Comparison of ENCODE assay signal across 15 cellular contexts in the genomic region with DNA sequence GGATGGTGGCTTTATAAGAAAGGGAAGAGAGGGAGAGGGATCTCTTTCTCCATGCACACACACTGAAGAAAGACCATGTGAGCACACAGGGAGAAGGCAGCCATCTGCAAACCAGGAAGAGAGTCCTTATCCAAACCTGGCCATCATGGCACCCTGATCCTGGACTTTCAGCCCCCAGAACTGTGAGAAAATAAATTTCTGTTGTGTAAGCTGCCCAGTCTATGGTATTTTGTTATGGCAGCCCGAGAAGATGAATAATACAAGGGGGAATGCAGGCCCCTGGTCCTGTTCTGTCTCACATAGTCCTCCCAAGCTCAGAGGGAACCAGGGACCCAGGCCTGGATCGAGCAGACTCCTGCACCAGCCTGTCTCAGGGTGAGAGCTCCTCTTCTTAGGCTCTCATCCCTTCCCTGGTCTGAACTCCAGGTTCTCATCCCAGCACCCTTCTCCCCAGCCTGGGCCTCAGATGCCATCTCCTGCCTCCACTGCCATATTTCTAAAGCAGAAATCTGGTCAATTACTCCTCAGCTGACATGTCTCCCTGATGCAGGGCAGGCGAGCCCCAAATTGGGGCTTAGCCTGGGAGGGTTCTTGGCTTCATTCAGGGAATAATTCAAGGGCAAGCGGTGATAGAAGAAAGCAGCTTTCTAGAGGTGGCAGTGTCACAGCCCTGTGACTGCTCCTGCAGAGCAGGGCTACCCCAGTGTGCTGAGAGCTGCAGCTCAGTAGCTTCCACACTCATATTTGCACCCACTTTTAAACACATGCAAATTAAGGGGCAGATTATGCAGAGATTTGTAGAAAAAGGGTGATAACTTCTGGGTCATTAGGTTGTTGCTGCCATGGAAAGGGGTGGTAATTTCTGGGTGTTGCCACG. TPM values are rescaled to one million over a fixed set of nuclear protein-coding genes. Genes with fewer than 3 reads are reported as not detected.
DNase-seq lines count a peak whose midpoint lies in the region; ATAC-seq, FAIRE-seq and TF ChIP-seq lines count a peak whose summit lies in the region.
"Had no signal": no experiment of that assay in that cellular context is flagged by ENCODE, and none has a peak within 500 bp of the region (broad histone marks: within the 10 kb centered on the region; RNA-seq: fewer than 3 reads in every experiment).

No MANE protein-coding gene starts in this region.

- no peaks in the 10 kb centered on the region for H3K36me3 Mint-ChIP-seq in mesothelial cell of epicardium
- peaks cover 0 to 1% of the 10 kb centered on the region in 2 donors for H3K36me3 Mint-ChIP-seq in activated T-cell treated with anti-CD3 and anti-CD28 coated beads, Interleukin-2, amount 50 U/mL, for 72 hours (ENCODE audit: insufficient read depth in 2 of 2)

- FAIRE-seq in H1 (lab: Jason Lieb, UNC) (no peak), pancreas (lab: Jason Lieb, UNC) (no peak)

- no peak overlapping the region for H3K4ac ChIP-seq in H1 (replicated peaks; ENCODE audit: insufficient read length, low read depth, low read length)

- H3K36me3 ChIP-seq in ACC112 (ENCODE audit: insufficient read depth, low read length) = no peaks in the 10 kb centered on the region
- H3K36me3 ChIP-seq in RWPE2 (ENCODE audit: low read depth) = peaks cover 4% of the 10 kb centered on the region
- no peaks in the 10 kb centered on the region for H3K36me3 ChIP-seq in H1 (ENCODE audit: control insufficient read depth in 2 of 4, insufficient read depth in 4 of 4, low read length in 3 of 4)
- H3K36me3 ChIP-seq in pancreas = no peaks in the 10 kb centered on the region
- H3K36me3 ChIP-seq: upper lobe of left lung had no signal

- H3K27me3 ChIP-seq in ACC112 (ENCODE audit: insufficient read depth, low read length) = no peaks in the 10 kb centered on the region
- no peaks in the 10 kb centered on the region for H3K27me3 ChIP-seq in RWPE2 (ENCODE audit: insufficient read depth, poor library complexity, severe bottlenecking)
- H3K27me3 ChIP-seq in H1 (replicated peaks in 1 of 4; ENCODE audit: control insufficient read depth in 3 of 4, extremely low read depth in 1 of 4, insufficient read depth in 3 of 4, low read length in 3 of 4) = no peaks in the 10 kb centered on the region; a peak in 1 of 7 replicates
- H3K27me3 ChIP-seq in pancreas = no peaks in the 10 kb centered on the region
- H3K27me3 ChIP-seq: body of pancreas, upper lobe of left lung had no signal

- CTCF ChIA-PET in H1 (lab: Charles Lee; ENCODE audit: partially characterized antibody) = interaction anchor here (0.9 to 34.1 kb wide), 9 partner anchors 15 to 88 kb away, joined by 3 to 739 read pairs (median 3); a partner anchor contains a TSS

- H3K79me1 ChIP-seq in H1 (ENCODE audit: low read depth, low read length) = no peaks in the 10 kb centered on the region

- no peak for TF ChIP-seq RAD21 in H1 (IDR thresholded peaks at IDR 0.05 in 1 of 2, conservative IDR thresholded peaks at IDR 0.05 in 1 of 2; ENCODE audit: low read depth in 2 of 2, low read length in 2 of 2)

- H3K4me1 ChIP-seq in ACC112 (ENCODE audit: control insufficient read depth, insufficient read depth, low read length, unreplicated experiment) (peaks cover 9% of the 10 kb centered on the region), RWPE2 (ENCODE audit: insufficient read depth, poor library complexity, severe bottlenecking) (peaks cover 10% of the 10 kb centered on the region), H1 (replicated peaks in 1 of 4; ENCODE audit: control insufficient read depth in 3 of 4, insufficient read depth in 4 of 4, low read length in 3 of 4) (peaks cover 3 to 15% (median 10%) of the 10 kb centered on the region in 4 experiments), pancreas (no peaks in the 10 kb centered on the region)
- H3K4me1 ChIP-seq: body of pancreas had no signal

- no peak overlapping the region for H4K5ac ChIP-seq in H1 (ENCODE audit: insufficient read length, low read depth, low read length)

- H3K79me2 ChIP-seq in ACC112 (ENCODE audit: control insufficient read depth, insufficient read depth, low read length, unreplicated experiment) (no peaks in the 10 kb centered on the region), H1 (ENCODE audit: control insufficient read depth in 1 of 2, insufficient read depth in 2 of 2, low read length in 2 of 2) (no peaks in the 10 kb centered on the region)

- H3K27ac ChIP-seq in ACC112 (ENCODE audit: low read depth, low read length) (peak overlapping the region; percentile 29), RWPE2 (ENCODE audit: poor library complexity, severe bottlenecking) (peak overlapping the region; percentile 100), H1 (ENCODE audit: low read depth, low read length) (no peak overlapping the region), pancreas (no peak overlapping the region)
- H3K27ac ChIP-seq: body of pancreas, upper lobe of left lung had no signal

- H2AFZ ChIP-seq in ACC112 (ENCODE audit: low read length, unreplicated experiment) (peak overlapping the region; percentile 38), H1 (ENCODE audit: low read length) (no peak overlapping the region)

- H3K14ac ChIP-seq in H1 (ENCODE audit: insufficient read length) = no peak overlapping the region

- intact Hi-C loops in pancreas (cut with DNase I) = no loop called here

- no peaks in the 10 kb centered on the region for H3K27me3 Mint-ChIP-seq in mesothelial cell of epicardium (ENCODE audit: low read depth)
- peaks cover 7% of the 10 kb centered on the region for H3K27me3 Mint-ChIP-seq in activated T-cell treated with anti-CD3 and anti-CD28 coated beads, Interleukin-2, amount 50 U/mL, for 72 hours (ENCODE audit: low read depth)

- H2BK15ac ChIP-seq in H1 (ENCODE audit: low read length) = peak overlapping the region; percentile 81

- no peak overlapping the region for H3K4me2 ChIP-seq in H1 (ENCODE audit: insufficient read depth in 1 of 2, low read depth in 2 of 2, low read length in 2 of 2)

- peak overlapping the region; percentile 60; the same call in 1 of the 2 replicates for H2BK5ac ChIP-seq in H1 (ENCODE audit: low read depth, low read length)

- no peak overlapping the region for H2BK120ac ChIP-seq in H1 (replicated peaks; ENCODE audit: low read depth, low read length)

- no peak overlapping the region for H3K23ac ChIP-seq in H1 (ENCODE audit: insufficient read length)

- H2AK5ac ChIP-seq in H1 (ENCODE audit: low read depth, low read length) = peak overlapping the region; percentile 86; the same call in 1 of the 2 replicates

- no peak overlapping the region; a peak in 1 of 7 replicates for H3K9ac ChIP-seq in H1 (replicated peaks in 1 of 4; ENCODE audit: extremely low read depth in 1 of 4, low read depth in 3 of 4, low read length in 3 of 4)

- peak overlapping the region; percentile 94 for H3K27ac Mint-ChIP-seq in mesothelial cell of epicardium
- H3K27ac Mint-ChIP-seq in activated T-cell treated with anti-CD3 and anti-CD28 coated beads, Interleukin-2, amount 50 U/mL, for 72 hours = no peak overlapping the region

- POLR2A ChIA-PET in H1 (lab: Charles Lee; ENCODE audit: partially characterized antibody) = interaction anchor here (0.9 to 2.6 kb wide), 7 partner anchors 9 to 67 kb away, joined by 3 to 9 read pairs (median 5); no protein-coding TSS in a partner anchor

- H3K18ac ChIP-seq in H1 (ENCODE audit: extremely low read depth, low read length) = peak overlapping the region; percentile 32; the same call in 1 of the 2 replicates

- H3K4me3 ChIP-seq in ACC112 (ENCODE audit: low read depth, low read length) (no peak overlapping the region), RWPE2 (ENCODE audit: severe bottlenecking) (no peak overlapping the region), H1 (ENCODE audit: extremely low read depth in 1 of 4, insufficient read depth in 2 of 4, low read depth in 3 of 4, low read length in 4 of 4) (no peak overlapping the region), pancreas (no peak overlapping the region)
- H3K4me3 ChIP-seq: body of pancreas, lung, upper lobe of left lung had no signal

- H3K9me3 Mint-ChIP-seq in mesothelial cell of epicardium = peaks cover 8% of the 10 kb centered on the region
- no peaks in the 10 kb centered on the region for H3K9me3 Mint-ChIP-seq in activated T-cell treated with anti-CD3 and anti-CD28 coated beads, Interleukin-2, amount 50 U/mL, for 72 hours

- H3K4me1 Mint-ChIP-seq in mesothelial cell of epicardium = peaks cover 23% of the 10 kb centered on the region
- peaks cover 7% of the 10 kb centered on the region for H3K4me1 Mint-ChIP-seq in activated T-cell treated with anti-CD3 and anti-CD28 coated beads, Interleukin-2, amount 50 U/mL, for 72 hours (ENCODE audit: low read depth)

- peak overlapping the region; percentile 85 for H4K91ac ChIP-seq in H1 (replicated peaks; ENCODE audit: insufficient read length, low read length)

- TF ChIP-seq POLR2A in H1 (IDR thresholded peaks at IDR 0.05; ENCODE audit: control extremely low read depth in 1 of 2, low read depth in 2 of 2, low read length in 2 of 2) = no peak

- H3K56ac ChIP-seq in H1 (replicated peaks; ENCODE audit: insufficient read length, low read depth, low read length) = no peak overlapping the region

- no peak for TF ChIP-seq CTCF in RWPE2 (IDR thresholded peaks at IDR 0.05; ENCODE audit: poor library complexity, severe bottlenecking)
- no peak for TF ChIP-seq CTCF in H1 (IDR thresholded peaks at IDR 0.05; ENCODE audit: control extremely low read depth in 1 of 3, insufficient read depth in 1 of 3, low read depth in 1 of 3, low read length in 3 of 3)
- no peak for TF ChIP-seq CTCF in mesothelial cell of epicardium (IDR thresholded peaks at IDR 0.05; ENCODE audit: unreplicated experiment)
- no peak for TF ChIP-seq CTCF in pancreas (IDR thresholded peaks at IDR 0.05)

- H2BK20ac ChIP-seq in H1 (ENCODE audit: low read length) = peak overlapping the region; percentile 16; the same call in 1 of the 2 replicates

- DNase-seq in RWPE2 (ENCODE audit: low spot score) = no peak
- DNase-seq in H1 (ENCODE audit: low read depth in 1 of 2, low spot score in 2 of 2) = no peak
- DNase-seq in mesothelial cell of epicardium (ENCODE audit: low spot score in 2 of 2, unreplicated experiment in 2 of 2) = no peak
- no peak for DNase-seq in pancreas
- no peak for DNase-seq in stimulated activated naive CD4-positive, alpha-beta T cell treated with Interleukin-2 at 50 U/mL for 16 hours (lab: John Stamatoyannopoulos, UW)
- DNase-seq in activated T-cell treated with anti-CD3 and anti-CD28 coated beads, Interleukin-2, amount 50 U/mL, for 72 hours = no peak
- DNase-seq: body of pancreas; NCI-H1092 treated with DMSO at 0.1 percent for 48 hours; RPMI8226; stimulated activated CD4-positive, alpha-beta T cell treated with anti-CD3 and anti-CD28 coated beads, Interleukin-4, amount 100 ng/mL, for 24 hours; upper lobe of left lung had no signal

- 88% methylated on average over 5 of the region's 5 CpGs; no CpG with 5 or more reads in 1 of the 2 experiments for WGBS in H1 (ENCODE audit: extremely low coverage in 1 of 2, insufficient coverage in 1 of 2, insufficient read length in 1 of 2, insufficient replicate concordance in 2 of 2, low coverage in 1 of 2, low lambda C conversion rate in 2 of 2, missing lambda C conversion rate in 1 of 2), 2 experiments
- WGBS in pancreas, 2 donors = 81 to 87% methylated on average over 5 of the region's 5 CpGs

- H4K8ac ChIP-seq in H1 (ENCODE audit: extremely low read depth, insufficient read depth, low read length) = no peak overlapping the region

- no peak overlapping the region for H3K4me3 Mint-ChIP-seq in mesothelial cell of epicardium
- H3K4me3 Mint-ChIP-seq in activated T-cell treated with anti-CD3 and anti-CD28 coated beads, Interleukin-2, amount 50 U/mL, for 72 hours = no peak overlapping the region

- H3K9me3 ChIP-seq in RWPE2 (ENCODE audit: severe bottlenecking) (no peaks in the 10 kb centered on the region), H1 (ENCODE audit: insufficient read depth in 2 of 2, low read depth in 1 of 2, low read length in 1 of 2) (peaks cover 4 to 12% of the 10 kb centered on the region in 2 experiments; a peak in 2 of 4 replicates), pancreas (no peaks in the 10 kb centered on the region)
- H3K9me3 ChIP-seq: body of pancreas, upper lobe of left lung had no signal

- no peak for TF ChIP-seq EP300 in H1 (IDR thresholded peaks at IDR 0.05; ENCODE audit: borderline replicate concordance in 1 of 2, low read depth in 2 of 2, low read length in 2 of 2)

- ATAC-seq in RWPE2 (ENCODE audit: low read depth) (peak; percentile 3), pancreas (no peak), HG03280 (IDR thresholded peaks at IDR 0.05; ENCODE audit: unreplicated experiment) (no peak)
- ATAC-seq in activated T-cell treated with anti-CD3 and anti-CD28 coated beads, Interleukin-2, amount 50 U/mL, for 72 hours (replicated peaks in 1 of 2) = no peak
- ATAC-seq: body of pancreas had no signal

- H4K20me1 ChIP-seq in H1 (replicated peaks in 1 of 2; ENCODE audit: control insufficient read depth in 1 of 2, insufficient read depth in 2 of 2, low read length in 2 of 2) = no peaks in the 10 kb centered on the region

- H2BK12ac ChIP-seq in H1 (ENCODE audit: low read depth, low read length) = peak overlapping the region; percentile 39; the same call in 1 of the 2 replicates

- no peaks in the 10 kb centered on the region; the same call in 1 of the 2 replicates for H3K23me2 ChIP-seq in H1 (ENCODE audit: low read depth, low read length)

RNA-seq across cellular contexts. Expression of a gene that starts 28.8 kb away (rescaled TPM):
- 105 and 109 TPM in 2 replicates for total RNA-seq in H1 (2021; fragmentation: NEBNext Ultra II Directional; extraction: Animal tissue kit (Norgen Biotek cat#: 25700))
- polyA plus RNA-seq in H1 (2011; rRNA removed) (79.9 and 85.5 TPM in 2 replicates), pancreas (10 to 100 TPM; 58.7 to 72.3 TPM)
- polyA plus RNA-seq in H1 (2011; cell fraction: cytosol; rRNA removed) = 68.0 TPM
- 63.6 TPM for polyA plus RNA-seq in H1 (2011; cell fraction: nucleus; rRNA removed)
- 95.6 to 171 TPM (median 141 TPM) in 4 replicates for polyA plus RNA-seq in H1 (2012, experiment 1 of 2)
- polyA plus RNA-seq in H1 (2012, experiment 2 of 2) = 167 TPM
- polyA plus RNA-seq in H1 (2013, experiment 1 of 2) = 95.7 TPM
- polyA plus RNA-seq in H1 (2013, experiment 2 of 2) = 105 TPM
- 64.7 and 69.4 TPM in 2 replicates for polyA minus RNA-seq in H1 (2011; rRNA and poly(A)+ RNA removed)
- polyA minus RNA-seq in H1 (2011; cell fraction: cytosol; rRNA and poly(A)+ RNA removed) = 60.8 TPM
- polyA minus RNA-seq in H1 (2011; cell fraction: nucleus; rRNA and poly(A)+ RNA removed) = 36.3 TPM
- total RNA-seq in mesothelial cell of epicardium (106 to 111 TPM (median 108 TPM) in 3 replicates), pancreas (100 to 1,000 TPM in 3 of 6 donors, 10 to 100 TPM in 3; 30.2 to 190 (median 80.4) TPM)
- 10 to 100 TPM; 47.1 to 58.4 TPM for total RNA-seq in activated T-cell treated with anti-CD3 and anti-CD28 coated beads, Interleukin-2, amount 50 U/mL, for 72 hours

RNA-seq across cellular contexts. Expression of a gene that starts 29.3 kb away (rescaled TPM):
- 0.20 and 0.80 TPM in 2 replicates for total RNA-seq in H1 (2021; fragmentation: NEBNext Ultra II Directional; extraction: Animal tissue kit (Norgen Biotek cat#: 25700))
- polyA plus RNA-seq in H1 (2011; rRNA removed) = 0.21 and 0.39 TPM in 2 replicates
- polyA plus RNA-seq in H1 (2011; cell fraction: cytosol; rRNA removed) = 0.49 TPM
- polyA plus RNA-seq in H1 (2011; cell fraction: nucleus; rRNA removed) = 0.54 TPM
- polyA plus RNA-seq in H1 (2012, experiment 1 of 2) = 0.21 to 0.76 TPM (median 0.30 TPM) in 4 replicates
- polyA plus RNA-seq in H1 (2012, experiment 2 of 2) = 0.10 TPM
- polyA plus RNA-seq in H1 (2013, experiment 1 of 2) = 0.39 TPM
- 0.63 TPM for polyA plus RNA-seq in H1 (2013, experiment 2 of 2)
- polyA minus RNA-seq in H1 (2011; rRNA and poly(A)+ RNA removed) = 0.60 and 0.66 TPM in 2 replicates
- not detected for polyA minus RNA-seq in H1 (2011; cell fraction: cytosol; rRNA and poly(A)+ RNA removed)
- polyA minus RNA-seq in H1 (2011; cell fraction: nucleus; rRNA and poly(A)+ RNA removed) = 0.90 TPM
- total RNA-seq in mesothelial cell of epicardium = 0.07 TPM in 1 of 3 replicates, not detected in the others
- total RNA-seq in pancreas = under 1 TPM in 2 of 6 donors, not detected in 4; 0.16 to 0.24 TPM
- polyA plus RNA-seq in pancreas = not detected
- total RNA-seq in activated T-cell treated with anti-CD3 and anti-CD28 coated beads, Interleukin-2, amount 50 U/mL, for 72 hours = 10 to 100 TPM in 1 of 2 donors, 1 to 10 TPM in 1; 9.9 to 10.6 TPM
- total RNA-seq: body of pancreas, H4 had no signal

RNA-seq across cellular contexts. Expression of a gene that starts 54.4 kb away (rescaled TPM):
- total RNA-seq in H1 (2021; fragmentation: NEBNext Ultra II Directional; extraction: Animal tissue kit (Norgen Biotek cat#: 25700)) = 276 and 291 TPM in 2 replicates
- polyA plus RNA-seq in H1 (2011; rRNA removed) (40.6 and 83.1 TPM in 2 replicates), pancreas (under 1 TPM; 0.42 to 0.76 TPM)
- polyA plus RNA-seq in H1 (2011; cell fraction: cytosol; rRNA removed) = 99.6 TPM
- polyA plus RNA-seq in H1 (2011; cell fraction: nucleus; rRNA removed) = 30.5 TPM
- polyA plus RNA-seq in H1 (2012, experiment 1 of 2) = 83.9 to 176 TPM (median 103 TPM) in 4 replicates
- polyA plus RNA-seq in H1 (2012, experiment 2 of 2) = 14.8 TPM
- 148 TPM for polyA plus RNA-seq in H1 (2013, experiment 1 of 2)
- 143 TPM for polyA plus RNA-seq in H1 (2013, experiment 2 of 2)
- polyA minus RNA-seq in H1 (2011; rRNA and poly(A)+ RNA removed) = 77.8 and 118 TPM in 2 replicates
- polyA minus RNA-seq in H1 (2011; cell fraction: cytosol; rRNA and poly(A)+ RNA removed) = 70.7 TPM
- 82.3 TPM for polyA minus RNA-seq in H1 (2011; cell fraction: nucleus; rRNA and poly(A)+ RNA removed)
- total RNA-seq in mesothelial cell of epicardium (79.4 to 91.0 TPM (median 85.3 TPM) in 3 replicates), pancreas (1 to 10 TPM in 3 of 6 donors, under 1 TPM in 3; 0.19 to 4.4 (median 1.2) TPM)
- 100 to 1,000 TPM; 324 to 425 TPM for total RNA-seq in activated T-cell treated with anti-CD3 and anti-CD28 coated beads, Interleukin-2, amount 50 U/mL, for 72 hours

Comparison
In these comparisons a context has a peak if more than half of its experiments do, and no peak if none do; other contexts are left out.
1. H3K27ac ChIP-seq: peak in ACC112 (single experiment) and RWPE2 (single experiment); none in H1 (single experiment) and pancreas (0 of 4).
2. RNA of a gene that starts 54.4 kb away (total RNA-seq): 324 to 425 TPM in activated T-cell treated with anti-CD3 and anti-CD28 coated beads, Interleukin-2, amount 50 U/mL, for 72 hours, 276 to 291 TPM in H1 and 79.4 to 91.0 TPM in mesothelial cell of epicardium; 0.19 to 4.4 TPM in pancreas; every median in the first group is over 10 times any median in the second.